ENCODE assay signal across 13 cellular contexts in the genomic region with DNA sequence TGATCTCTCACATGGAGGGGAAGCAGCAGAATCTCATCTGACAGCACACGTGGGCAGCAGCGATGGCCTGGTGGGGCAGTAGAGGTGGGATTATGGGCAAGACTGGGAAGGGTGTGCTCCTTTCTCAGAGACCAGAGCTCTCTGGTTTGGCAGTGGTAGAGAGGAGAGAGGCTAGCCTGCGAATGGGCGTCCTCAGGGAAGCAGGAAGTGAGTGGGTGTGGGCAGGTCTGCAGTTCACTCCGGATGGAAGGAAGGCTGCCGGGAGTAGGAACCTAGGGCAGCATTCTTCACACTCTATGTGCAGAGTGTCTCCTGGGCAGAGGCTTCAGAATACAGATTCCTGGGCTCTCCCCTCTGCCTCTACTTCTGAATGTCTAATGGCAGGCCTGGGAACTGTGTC.
"Had no signal": no experiment of that assay in that cellular context is flagged by ENCODE, and none has a peak within 500 bp of the region (broad histone marks: within the 10 kb centered on the region; RNA-seq: fewer than 3 reads in every experiment).

No MANE protein-coding gene starts in this region.

- H3K4me1 Mint-ChIP-seq: naive thymus-derived CD8-positive, alpha-beta T cell had no signal

- H3K4me3 ChIP-seq: ascending aorta, cardiac muscle cell, esophagus muscularis mucosa, thoracic aorta, uterus had no signal

- H3K9me3 ChIP-seq: ascending aorta, esophagus muscularis mucosa, thoracic aorta, uterus had no signal

- DNase-seq: activated CD4-positive, alpha-beta T cell treated with anti-CD3 and anti-CD28 coated beads for 1 hour; activated CD4-positive, alpha-beta T cell treated with anti-CD3 and anti-CD28 coated beads, Interleukin-2, amount 50 U/mL, for 4 hours; activated naive CD4-positive, alpha-beta T cell treated with anti-CD3 and anti-CD28 coated beads for 36 hours; naive thymus-derived CD8-positive, alpha-beta T cell; stimulated activated CD4-positive, alpha-beta T cell treated with anti-CD3 and anti-CD28 coated beads, Interleukin-12 subunit alpha, Interleukin-12 subunit beta, amount 100 ng/mL, for 4 hours; stimulated activated CD4-positive, alpha-beta T cell treated with anti-CD3 and anti-CD28 coated beads, Interleukin-2, amount 100 ng/mL, for 24 hours; uterus had no signal

- H3K27me3 ChIP-seq: ascending aorta, cardiac muscle cell, esophagus muscularis mucosa, uterus had no signal

- H3K9me3 Mint-ChIP-seq: activated naive CD4-positive, alpha-beta T cell treated with anti-CD3 and anti-CD28 coated beads for 36 hours; activated T-helper 2 cell treated with anti-CD3 and anti-CD28 coated beads, Interferon-gamma antibody, Interleukin-2, Interleukin-4, amounts not matched to agents 10 μg/mL and 5 μg/mL and 100 μg/mL, durations not matched to agents 14 hours and 24 hours and 36 hours had no signal

- ATAC-seq: naive thymus-derived CD8-positive, alpha-beta T cell; stimulated activated effector memory CD8-positive, alpha-beta T cell treated with anti-CD3 and anti-CD28 coated beads, Interleukin-12 subunit alpha, Interleukin-12 subunit beta, amount 100 ng/mL, for 72 hours had no signal

- H3K27me3 Mint-ChIP-seq: naive thymus-derived CD8-positive, alpha-beta T cell had no signal

- H3K4me1 ChIP-seq: ascending aorta, uterus had no signal

- H3K36me3 ChIP-seq: ascending aorta, cardiac muscle cell, esophagus muscularis mucosa, thoracic aorta, uterus had no signal

- H3K27ac Mint-ChIP-seq: activated naive CD4-positive, alpha-beta T cell treated with anti-CD3 and anti-CD28 coated beads for 36 hours; activated T-helper 2 cell treated with anti-CD3 and anti-CD28 coated beads, Interferon-gamma antibody, Interleukin-2, Interleukin-4, amounts not matched to agents 10 μg/mL and 5 μg/mL and 100 μg/mL, durations not matched to agents 14 hours and 24 hours and 36 hours; stimulated activated effector memory CD8-positive, alpha-beta T cell treated with anti-CD3 and anti-CD28 coated beads, Interleukin-12 subunit alpha, Interleukin-12 subunit beta, amount 100 ng/mL, for 72 hours had no signal

- H3K36me3 Mint-ChIP-seq: stimulated activated effector memory CD8-positive, alpha-beta T cell treated with anti-CD3 and anti-CD28 coated beads, Interleukin-12 subunit alpha, Interleukin-12 subunit beta, amount 100 ng/mL, for 72 hours had no signal

- H3K27ac ChIP-seq: ascending aorta, cardiac muscle cell, esophagus muscularis mucosa, thoracic aorta, uterus had no signal

- H3K4me3 Mint-ChIP-seq: activated naive CD4-positive, alpha-beta T cell treated with anti-CD3 and anti-CD28 coated beads for 36 hours; naive thymus-derived CD8-positive, alpha-beta T cell; stimulated activated effector memory CD8-positive, alpha-beta T cell treated with anti-CD3 and anti-CD28 coated beads, Interleukin-12 subunit alpha, Interleukin-12 subunit beta, amount 100 ng/mL, for 72 hours had no signal
